ENCODE assay signal across 28 cellular contexts in genomic region chr7:36019966-36020365, GRCh38.
"Had no signal": no experiment of that assay in that cellular context is flagged by ENCODE, and none has a peak within 500 bp of the region (broad histone marks: within the 10 kb centered on the region; RNA-seq: fewer than 3 reads in every experiment).

No MANE protein-coding gene starts in this region.

- DNase-seq: activated CD4-positive, alpha-beta memory T cell treated with anti-CD3 and anti-CD28 coated beads, Interleukin-2, amount 10 ng/mL, durations not matched to agents 7 days and 5 days; activated CD4-positive, alpha-beta T cell treated with anti-CD3 and anti-CD28 coated beads for 1 hour; activated CD4-positive, alpha-beta T cell treated with anti-CD3 and anti-CD28 coated beads for 48 hours; activated CD4-positive, CD25-positive, alpha-beta regulatory T cell; activated CD8-positive, alpha-beta memory T cell treated with anti-CD3 and anti-CD28 coated beads for 24 hours; activated CD8-positive, alpha-beta memory T cell treated with anti-CD3 and anti-CD28 coated beads, Interleukin-2, amount 10 ng/mL, durations not matched to agents 7 days and 5 days; activated gamma-delta T cell; activated naive CD4-positive, alpha-beta T cell treated with Interleukin-2 at 50 U/mL for 16 hours; activated naive CD8-positive, alpha-beta T cell treated with anti-CD3 and anti-CD28 coated beads, Interleukin-2, amount 10 ng/mL, durations not matched to agents 7 days and 5 days; activated T-cell treated with anti-CD3 and anti-CD28 coated beads, Interleukin-2, amount 50 U/mL, for 1 hour; activated T-cell treated with anti-CD3 and anti-CD28 coated beads, Interleukin-2, amount 50 U/mL, for 72 hours; amygdala; NCI-H1092 treated with DMSO at 0.1 percent for 48 hours; NCI-H1417; NCI-H187 treated with DMSO at 0.1 percent for 48 hours; NCI-H2081; NCI-H2171 treated with DMSO at 0.1 percent for 48 hours; NCI-H2227 treated with DMSO at 0.1 percent for 48 hours; NCI-H446; NCI-H510A treated with DMSO at 0.1 percent for 48 hours; NCI-H526 treated with DMSO at 0.1 percent for 48 hours; NCI-H82; SHP77; SJCRH30; T1000; WERI-Rb-1 had no signal

- H3K4me1 Mint-ChIP-seq: activated CD4-positive, alpha-beta memory T cell treated with anti-CD3 and anti-CD28 coated beads, Interleukin-2, amount 10 ng/mL, durations not matched to agents 7 days and 5 days; activated CD8-positive, alpha-beta memory T cell treated with anti-CD3 and anti-CD28 coated beads, Interleukin-2, amount 10 ng/mL, durations not matched to agents 7 days and 5 days; activated naive CD4-positive, alpha-beta T cell treated with anti-CD3 and anti-CD28 coated beads, Interleukin-2, amount 50 U/mL, for 24 hours; activated naive CD8-positive, alpha-beta T cell treated with anti-CD3 and anti-CD28 coated beads, Interleukin-2, amount 10 ng/mL, durations not matched to agents 7 days and 5 days; activated T-helper 17 cell treated with anti-CD3 and anti-CD28 coated beads, Interleukin-2, amount 50 U/mL, for 72 hours had no signal

- H3K27me3 Mint-ChIP-seq: activated naive CD4-positive, alpha-beta T cell treated with anti-CD3 and anti-CD28 coated beads, Interleukin-2, amount 50 U/mL, for 24 hours; activated T-helper 17 cell treated with anti-CD3 and anti-CD28 coated beads, Interleukin-2, amount 50 U/mL, for 72 hours had no signal

- H3K27ac Mint-ChIP-seq: activated CD4-positive, alpha-beta memory T cell treated with anti-CD3 and anti-CD28 coated beads, Interleukin-2, amount 10 ng/mL, durations not matched to agents 7 days and 5 days; activated CD8-positive, alpha-beta memory T cell treated with anti-CD3 and anti-CD28 coated beads, Interleukin-2, amount 10 ng/mL, durations not matched to agents 7 days and 5 days; activated naive CD4-positive, alpha-beta T cell treated with anti-CD3 and anti-CD28 coated beads, Interleukin-2, amount 50 U/mL, for 24 hours; activated naive CD8-positive, alpha-beta T cell treated with anti-CD3 and anti-CD28 coated beads, Interleukin-2, amount 10 ng/mL, durations not matched to agents 7 days and 5 days; activated T-cell treated with anti-CD3 and anti-CD28 coated beads, Interleukin-2, amount 50 U/mL, for 72 hours had no signal

- H3K36me3 Mint-ChIP-seq: activated CD8-positive, alpha-beta memory T cell treated with anti-CD3 and anti-CD28 coated beads, Interleukin-2, amount 10 ng/mL, durations not matched to agents 7 days and 5 days; activated naive CD4-positive, alpha-beta T cell treated with anti-CD3 and anti-CD28 coated beads, Interleukin-2, amount 50 U/mL, for 24 hours; activated naive CD8-positive, alpha-beta T cell treated with anti-CD3 and anti-CD28 coated beads, Interleukin-2, amount 10 ng/mL, durations not matched to agents 7 days and 5 days had no signal

- H3K9me3 Mint-ChIP-seq: activated CD4-positive, alpha-beta memory T cell treated with anti-CD3 and anti-CD28 coated beads, Interleukin-2, amount 10 ng/mL, durations not matched to agents 7 days and 5 days; activated naive CD4-positive, alpha-beta T cell treated with anti-CD3 and anti-CD28 coated beads, Interleukin-2, amount 50 U/mL, for 24 hours; activated naive CD8-positive, alpha-beta T cell treated with anti-CD3 and anti-CD28 coated beads, Interleukin-2, amount 10 ng/mL, durations not matched to agents 7 days and 5 days; activated T-cell treated with anti-CD3 and anti-CD28 coated beads, Interleukin-2, amount 50 U/mL, for 72 hours; activated T-helper 17 cell treated with anti-CD3 and anti-CD28 coated beads, Interleukin-2, amount 50 U/mL, for 72 hours had no signal

- H3K4me3 Mint-ChIP-seq: activated CD4-positive, alpha-beta memory T cell treated with anti-CD3 and anti-CD28 coated beads, Interleukin-2, amount 10 ng/mL, durations not matched to agents 7 days and 5 days; activated CD8-positive, alpha-beta memory T cell treated with anti-CD3 and anti-CD28 coated beads, Interleukin-2, amount 10 ng/mL, durations not matched to agents 7 days and 5 days; activated naive CD4-positive, alpha-beta T cell treated with anti-CD3 and anti-CD28 coated beads, Interleukin-2, amount 50 U/mL, for 24 hours; activated naive CD8-positive, alpha-beta T cell treated with anti-CD3 and anti-CD28 coated beads, Interleukin-2, amount 10 ng/mL, durations not matched to agents 7 days and 5 days; activated T-cell treated with anti-CD3 and anti-CD28 coated beads, Interleukin-2, amount 50 U/mL, for 72 hours; activated T-helper 17 cell treated with anti-CD3 and anti-CD28 coated beads, Interleukin-2, amount 50 U/mL, for 72 hours had no signal
